12 cellular contexts compared by ENCODE assay signal in genomic region chr7:77200542-77200941, GRCh38. TPM values are rescaled to one million over a fixed set of nuclear protein-coding genes. Genes with fewer than 3 reads are reported as not detected.
A peak's percentile ranks its signal among the peaks of the same experiment; 100 is the strongest.
DNase-seq lines count a peak whose midpoint lies in the region; ATAC-seq and TF ChIP-seq lines count a peak whose summit lies in the region.
"Had no signal": no experiment of that assay in that cellular context is flagged by ENCODE, and none has a peak within 500 bp of the region (broad histone marks: within the 10 kb centered on the region; RNA-seq: fewer than 3 reads in every experiment).

No MANE protein-coding gene starts in this region.

- ATAC-seq in effector memory CD8-positive, alpha-beta T cell (replicated peaks), result no peak
- ATAC-seq in thoracic aorta (ENCODE audit: insufficient number of reproducible peaks, low FRiP score, low read depth) (no peak), GM21367 (IDR thresholded peaks at IDR 0.05; ENCODE audit: unreplicated experiment) (no peak)

- peaks cover 5 to 31% of the 10 kb centered on the region in 2 donors for H3K4me1 ChIP-seq in thoracic aorta (ENCODE audit: control insufficient read depth in 1 of 2, low read depth in 2 of 2)
- H3K4me1 ChIP-seq: breast epithelium had no signal

- H3K4me3 Mint-ChIP-seq in activated T-cell treated with anti-CD3 and anti-CD28 coated beads, Interleukin-2, amount 50 U/mL, for 24 hours, result peak overlapping the region; percentile 74
- H3K4me3 Mint-ChIP-seq in effector memory CD8-positive, alpha-beta T cell, result peak overlapping the region; percentile 84

- H3K27me3 ChIP-seq in thoracic aorta (replicated peaks; ENCODE audit: insufficient read depth) (no peaks in the 10 kb centered on the region), WERI-Rb-1 (ENCODE audit: insufficient read depth, low read depth, severe bottlenecking) (no peaks in the 10 kb centered on the region)
- H3K27me3 ChIP-seq: breast epithelium, MG63 had no signal

- no peaks in the 10 kb centered on the region for H3K36me3 ChIP-seq in thoracic aorta
- H3K36me3 ChIP-seq in WERI-Rb-1, result no peaks in the 10 kb centered on the region
- H3K36me3 ChIP-seq: breast epithelium, MG63 had no signal

- no peak for TF ChIP-seq CTCF in thoracic aorta (IDR thresholded peaks at IDR 0.05)
- TF ChIP-seq CTCF in WERI-Rb-1 (IDR thresholded peaks at IDR 0.05; ENCODE audit: low read depth, low read length), result no peak

- H3K27ac ChIP-seq in thoracic aorta (peak overlapping the region; percentile 70 to 84), WERI-Rb-1 (no peak overlapping the region)
- H3K27ac ChIP-seq: breast epithelium had no signal

- no peak overlapping the region for H3K27ac Mint-ChIP-seq in activated T-cell treated with anti-CD3 and anti-CD28 coated beads, Interleukin-2, amount 50 U/mL, for 24 hours
- peak overlapping the region; percentile 90 to 92 for H3K27ac Mint-ChIP-seq in effector memory CD8-positive, alpha-beta T cell

- H3K36me3 Mint-ChIP-seq in activated T-cell treated with anti-CD3 and anti-CD28 coated beads, Interleukin-2, amount 50 U/mL, for 24 hours (ENCODE audit: low read depth), result no peaks in the 10 kb centered on the region
- H3K36me3 Mint-ChIP-seq in effector memory CD8-positive, alpha-beta T cell (ENCODE audit: insufficient read depth), result peaks cover 6% of the 10 kb centered on the region

- peaks cover 44% of the 10 kb centered on the region for H3K4me1 Mint-ChIP-seq in activated T-cell treated with anti-CD3 and anti-CD28 coated beads, Interleukin-2, amount 50 U/mL, for 24 hours (ENCODE audit: low read depth)
- peaks cover 22 to 25% of the 10 kb centered on the region in 2 donors for H3K4me1 Mint-ChIP-seq in effector memory CD8-positive, alpha-beta T cell (ENCODE audit: low read depth in 2 of 2)

- no peaks in the 10 kb centered on the region for H3K9me3 ChIP-seq in thoracic aorta
- no peaks in the 10 kb centered on the region for H3K9me3 ChIP-seq in WERI-Rb-1 (ENCODE audit: severe bottlenecking)
- H3K9me3 ChIP-seq: breast epithelium, MG63 had no signal

- H3K9me3 Mint-ChIP-seq in activated T-cell treated with anti-CD3 and anti-CD28 coated beads, Interleukin-2, amount 50 U/mL, for 24 hours, result no peaks in the 10 kb centered on the region
- no peaks in the 10 kb centered on the region for H3K9me3 Mint-ChIP-seq in effector memory CD8-positive, alpha-beta T cell

- no peaks in the 10 kb centered on the region for H3K27me3 Mint-ChIP-seq in activated T-cell treated with anti-CD3 and anti-CD28 coated beads, Interleukin-2, amount 50 U/mL, for 24 hours
- no peaks in the 10 kb centered on the region for H3K27me3 Mint-ChIP-seq in effector memory CD8-positive, alpha-beta T cell

- H3K4me3 ChIP-seq in thoracic aorta (peak overlapping the region; percentile 93), WERI-Rb-1 (ENCODE audit: low read depth, low read length) (no peak overlapping the region)
- H3K4me3 ChIP-seq: MG63 had no signal

- no peak for DNase-seq in activated T-cell treated with anti-CD3 and anti-CD28 coated beads, Interleukin-2, amount 50 U/mL, for 24 hours
- no peak for DNase-seq in activated T-cell treated with anti-CD3 and anti-CD28 coated beads, Interleukin-2, amount 50 U/mL, for 1 hour
- peak; percentile 54 for DNase-seq in NAMALWA (ENCODE audit: low spot score)
- no peak for DNase-seq in effector memory CD8-positive, alpha-beta T cell
- DNase-seq in thoracic aorta (ENCODE audit: low spot score), result no peak
- DNase-seq in HPDE6-E6E7 (ENCODE audit: extremely low spot score), result no peak
- DNase-seq in WERI-Rb-1, result no peak
- DNase-seq: HCEC 1CT, MG63, NCI-H748 treated with DMSO at 0.1 percent for 48 hours had no signal

RNA-seq across cellular contexts. Expression of gene FGL2, which starts 0.9 kb away (rescaled TPM):
- 100 to 1,000 TPM; 163 to 242 TPM for total RNA-seq in thoracic aorta
